28 cellular contexts compared by ENCODE assay signal in genomic region chr1:11462224-11462923, GRCh38. TPM values are rescaled to one million over a fixed set of nuclear protein-coding genes. Genes with fewer than 3 reads are reported as not detected.
"Had no signal": no experiment of that assay in that cellular context is flagged by ENCODE, and none has a peak within 500 bp of the region (broad histone marks: within the 10 kb centered on the region; RNA-seq: fewer than 3 reads in every experiment).

No MANE protein-coding gene starts in this region.

- H3K9me3 Mint-ChIP-seq: activated naive CD8-positive, alpha-beta T cell treated with anti-CD3 and anti-CD28 coated beads for 36 hours; activated T-cell treated with anti-CD3 and anti-CD28 coated beads, Interleukin-2, amount 50 U/mL, for 4 hours; activated T-helper 2 cell treated with anti-CD3 and anti-CD28 coated beads, Interferon-gamma antibody, Interleukin-2, Interleukin-4, amounts not matched to agents 10 μg/mL and 5 μg/mL and 100 μg/mL, durations not matched to agents 14 hours and 24 hours and 36 hours; effector memory CD8-positive, alpha-beta T cell; memory B cell; natural killer cell treated with Interleukin-12 subunit alpha and Interleukin-12 subunit beta and Interleukin-15 and Interleukin-18, amount 100 ng/mL, for 72 hours; stimulated activated memory B cell treated with anti-CD40 and anti-IgM and Interleukin-4, amounts not matched to agents 10 μg/mL and 1 μg/mL and 100 μg/mL, for 72 hours had no signal

- H3K79me2 ChIP-seq: parathyroid adenoma had no signal

- H3K27ac ChIP-seq: breast epithelium, colonic mucosa, parathyroid adenoma, sigmoid colon, stomach, suprapubic skin, tibial nerve had no signal

- H3K36me3 Mint-ChIP-seq: activated naive CD8-positive, alpha-beta T cell treated with anti-CD3 and anti-CD28 coated beads for 36 hours; memory B cell; natural killer cell treated with Interleukin-12 subunit alpha and Interleukin-12 subunit beta and Interleukin-15 and Interleukin-18, amount 100 ng/mL, for 72 hours; stimulated activated memory B cell treated with anti-CD40 and anti-IgM and Interleukin-4, amounts not matched to agents 10 μg/mL and 1 μg/mL and 100 μg/mL, for 72 hours; WTC11 had no signal

- FAIRE-seq: astrocyte, endothelial cell of umbilical vein, TTC549, urothelium cell line had no signal

- ATAC-seq: activated T-cell treated with anti-CD3 and anti-CD28 coated beads, Interleukin-2, amount 50 U/mL, for 4 hours; effector memory CD8-positive, alpha-beta T cell; esophagus mucosa; natural killer cell treated with Interleukin-12 subunit alpha and Interleukin-12 subunit beta and Interleukin-15 and Interleukin-18, amount 100 ng/mL, for 72 hours; WTC11 had no signal

- H3K27me3 Mint-ChIP-seq: activated naive CD8-positive, alpha-beta T cell treated with anti-CD3 and anti-CD28 coated beads for 36 hours had no signal

- H3K4me3 Mint-ChIP-seq: activated naive CD8-positive, alpha-beta T cell treated with anti-CD3 and anti-CD28 coated beads for 36 hours; activated T-cell treated with anti-CD3 and anti-CD28 coated beads, Interleukin-2, amount 50 U/mL, for 4 hours; effector memory CD8-positive, alpha-beta T cell; memory B cell; natural killer cell treated with Interleukin-12 subunit alpha and Interleukin-12 subunit beta and Interleukin-15 and Interleukin-18, amount 100 ng/mL, for 72 hours; stimulated activated memory B cell treated with anti-CD40 and anti-IgM and Interleukin-4, amounts not matched to agents 10 μg/mL and 1 μg/mL and 100 μg/mL, for 72 hours; WTC11 had no signal

- H2AFZ ChIP-seq: parathyroid adenoma had no signal

- H3K27ac Mint-ChIP-seq: activated naive CD8-positive, alpha-beta T cell treated with anti-CD3 and anti-CD28 coated beads for 36 hours; activated T-helper 2 cell treated with anti-CD3 and anti-CD28 coated beads, Interferon-gamma antibody, Interleukin-2, Interleukin-4, amounts not matched to agents 10 μg/mL and 5 μg/mL and 100 μg/mL, durations not matched to agents 14 hours and 24 hours and 36 hours; effector memory CD8-positive, alpha-beta T cell; memory B cell; natural killer cell treated with Interleukin-12 subunit alpha and Interleukin-12 subunit beta and Interleukin-15 and Interleukin-18, amount 100 ng/mL, for 72 hours; stimulated activated memory B cell treated with anti-CD40 and anti-IgM and Interleukin-4, amounts not matched to agents 10 μg/mL and 1 μg/mL and 100 μg/mL, for 72 hours; WTC11 had no signal

- H3K4me1 ChIP-seq: breast epithelium, colonic mucosa, parathyroid adenoma, sigmoid colon, suprapubic skin had no signal

- H3K4me2 ChIP-seq: smooth muscle cell had no signal

- H3K9me3 ChIP-seq: breast epithelium, colonic mucosa, sigmoid colon, stomach, suprapubic skin, tibial nerve had no signal

- H3K27me3 ChIP-seq: colonic mucosa, dorsolateral prefrontal cortex had no signal

- H3K4me1 Mint-ChIP-seq: memory B cell; stimulated activated memory B cell treated with anti-CD40 and anti-IgM and Interleukin-4, amounts not matched to agents 10 μg/mL and 1 μg/mL and 100 μg/mL, for 72 hours; WTC11 had no signal

- DNase-seq: activated CD4-positive, alpha-beta T cell treated with anti-CD3 and anti-CD28 coated beads, Interleukin-2, amount 50 U/mL, for 4 hours; activated CD8-positive, alpha-beta memory T cell treated with anti-CD3 and anti-CD28 coated beads for 24 hours; activated CD8-positive, alpha-beta memory T cell treated with anti-CD3 and anti-CD28 coated beads, Interleukin-2, amount 50 U/mL, for 48 hours; activated naive CD4-positive, alpha-beta T cell; activated naive CD8-positive, alpha-beta T cell treated with anti-CD3 and anti-CD28 coated beads for 36 hours; activated T-cell treated with anti-CD3 and anti-CD28 coated beads, Interleukin-2, amount 50 U/mL, for 4 hours; colonic mucosa; effector memory CD8-positive, alpha-beta T cell; foreskin melanocyte; sigmoid colon; stimulated activated CD4-positive, alpha-beta T cell treated with anti-CD3 and anti-CD28 coated beads, Interleukin-15, amount 100 ng/mL, for 24 hours had no signal

- H3K4me3 ChIP-seq: breast epithelium, colonic mucosa, dorsolateral prefrontal cortex, sigmoid colon, smooth muscle cell, stomach, suprapubic skin, tibial nerve had no signal

- H3K36me3 ChIP-seq: breast epithelium, colonic mucosa, sigmoid colon, stomach, suprapubic skin, tibial nerve had no signal

- H3K9ac ChIP-seq: parathyroid adenoma had no signal

RNA-seq across cellular contexts. Expression of gene DISP3, which starts 16.6 kb away (rescaled TPM):
- total RNA-seq: esophagus mucosa, smooth muscle cell, suprapubic skin had no signal
